21 cellular contexts compared by ENCODE assay signal in the genomic region with DNA sequence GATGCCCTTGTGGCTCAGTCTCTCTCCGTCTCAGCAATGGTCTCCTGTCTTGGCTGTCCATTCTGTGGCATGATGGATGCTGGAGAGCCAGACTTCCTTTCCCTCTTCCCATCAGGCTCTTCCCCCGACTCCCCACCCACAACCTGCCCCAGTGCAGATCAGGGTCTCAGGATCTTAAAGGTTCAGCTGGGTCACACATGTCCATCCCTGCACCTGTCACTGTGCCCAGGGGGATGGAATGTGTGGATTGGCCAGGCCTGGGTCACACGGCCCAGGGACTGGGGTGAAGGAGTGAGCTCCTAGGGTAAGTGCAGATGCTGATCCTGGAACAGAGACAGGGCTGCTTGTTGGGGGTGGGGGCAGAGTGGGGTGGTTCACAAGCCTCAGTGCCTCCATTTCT. TPM values are rescaled to one million over a fixed set of nuclear protein-coding genes. Genes with fewer than 3 reads are reported as not detected.
"Had no signal": no experiment of that assay in that cellular context is flagged by ENCODE, and none has a peak within 500 bp of the region (broad histone marks: within the 10 kb centered on the region; RNA-seq: fewer than 3 reads in every experiment).

No MANE protein-coding gene starts in this region.

- DNase-seq: activated CD4-positive, alpha-beta T cell treated with anti-CD3 and anti-CD28 coated beads for 1 hour; activated CD4-positive, alpha-beta T cell treated with anti-CD3 and anti-CD28 coated beads, Interleukin-2, amount 50 U/mL, for 4 hours; activated naive CD4-positive, alpha-beta T cell treated with Interleukin-2 at 50 U/mL for 16 hours; activated naive CD8-positive, alpha-beta T cell treated with anti-CD3 and anti-CD28 coated beads for 36 hours; activated T-cell treated with anti-CD3 and anti-CD28 coated beads, Interleukin-2, amount 50 U/mL, for 4 hours; lower lobe of right lung; naive thymus-derived CD8-positive, alpha-beta T cell; right lobe of liver; small intestine; stimulated activated CD4-positive, alpha-beta T cell treated with anti-CD3 and anti-CD28 coated beads, Interleukin-2, amount 100 ng/mL, for 24 hours; stomach; T-helper 1 cell had no signal

- H3K4me3 ChIP-seq: breast epithelium, coronary artery, lower lobe of right lung, right lobe of liver, stomach, suprapubic skin, tibial nerve had no signal

- H3K4me3 Mint-ChIP-seq: activated naive CD8-positive, alpha-beta T cell treated with anti-CD3 and anti-CD28 coated beads for 36 hours; activated T-cell treated with anti-CD3 and anti-CD28 coated beads, Interleukin-2, amount 50 U/mL, for 4 hours; naive thymus-derived CD8-positive, alpha-beta T cell; stimulated activated memory B cell treated with anti-CD40 and anti-IgM and Interleukin-4, amounts not matched to agents 10 μg/mL and 1 μg/mL and 100 μg/mL, for 72 hours had no signal

- H3K27ac Mint-ChIP-seq: activated naive CD8-positive, alpha-beta T cell treated with anti-CD3 and anti-CD28 coated beads for 36 hours; stimulated activated memory B cell treated with anti-CD40 and anti-IgM and Interleukin-4, amounts not matched to agents 10 μg/mL and 1 μg/mL and 100 μg/mL, for 72 hours had no signal

- H3K4me1 ChIP-seq: breast epithelium, lower lobe of right lung, right lobe of liver, suprapubic skin, tibial nerve had no signal

- H2AFZ ChIP-seq: parathyroid adenoma had no signal

- H3K27me3 Mint-ChIP-seq: activated naive CD8-positive, alpha-beta T cell treated with anti-CD3 and anti-CD28 coated beads for 36 hours; naive thymus-derived CD8-positive, alpha-beta T cell; stimulated activated memory B cell treated with anti-CD40 and anti-IgM and Interleukin-4, amounts not matched to agents 10 μg/mL and 1 μg/mL and 100 μg/mL, for 72 hours had no signal

- ATAC-seq: activated T-cell treated with anti-CD3 and anti-CD28 coated beads, Interleukin-2, amount 50 U/mL, for 4 hours; left lobe of liver; lower lobe of right lung; naive thymus-derived CD8-positive, alpha-beta T cell; stimulated activated memory B cell treated with anti-CD40 and anti-IgM and Interleukin-4, amounts not matched to agents 10 μg/mL and 1 μg/mL and 100 μg/mL, for 72 hours had no signal

- H3K9me3 ChIP-seq: lower lobe of right lung, neutrophil, right lobe of liver had no signal

- H3K27ac ChIP-seq: breast epithelium, coronary artery, lower lobe of right lung, neutrophil, parathyroid adenoma, right lobe of liver, stomach, suprapubic skin, tibial nerve had no signal

- H3K36me3 ChIP-seq: breast epithelium, lower lobe of right lung, neutrophil, right lobe of liver, stomach, suprapubic skin, tibial nerve had no signal

- H3K9ac ChIP-seq: parathyroid adenoma had no signal

- H3K27me3 ChIP-seq: breast epithelium, neutrophil, right lobe of liver had no signal

RNA-seq across cellular contexts. Expression of a gene that starts 23.0 kb away (rescaled TPM):
- total RNA-seq: fibroblast of villous mesenchyme had no signal
